1 cellular context compared by ENCODE assay signal in the genomic region with DNA sequence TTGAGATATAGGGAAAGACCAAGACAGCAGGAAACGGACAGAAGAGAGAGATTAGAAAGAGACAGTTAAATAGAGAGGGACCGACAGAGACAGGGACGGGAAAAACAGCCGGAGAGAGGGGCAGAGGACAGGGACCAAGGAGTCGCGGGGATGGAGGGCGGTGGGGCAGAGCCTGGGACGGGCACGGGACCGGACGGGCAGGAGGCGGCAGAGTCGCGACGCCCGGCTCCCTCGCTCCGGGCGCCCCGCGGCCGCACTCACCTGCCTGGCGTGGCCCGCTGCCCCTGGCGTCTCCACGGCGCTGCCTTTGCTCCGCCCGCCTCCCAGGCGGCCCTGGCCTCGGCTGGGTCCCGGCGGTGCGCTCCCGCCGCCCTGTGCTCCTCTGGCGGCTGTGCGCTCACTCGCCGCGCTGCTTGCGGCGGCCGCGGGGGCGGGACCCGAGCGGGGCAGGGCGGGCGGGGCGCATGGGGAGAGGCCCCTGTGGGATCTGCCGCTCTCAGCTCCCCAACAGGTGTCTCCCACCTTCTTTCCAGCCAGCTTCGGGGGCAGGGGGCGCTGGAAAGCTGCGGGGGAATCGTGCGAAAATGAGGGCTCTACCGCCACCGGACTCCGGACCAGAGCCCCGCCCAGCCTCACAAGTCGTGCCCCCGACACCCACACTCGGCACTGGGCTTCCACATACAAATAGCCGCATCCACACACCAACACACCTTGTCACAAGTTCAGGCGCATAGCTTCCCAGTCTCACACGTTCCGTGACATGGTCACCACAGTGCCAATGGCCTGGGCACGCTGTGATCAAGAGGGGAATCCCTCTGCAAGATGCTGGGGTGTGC.
TF ChIP-seq lines count a peak whose summit lies in the region.

A gene with protein sequence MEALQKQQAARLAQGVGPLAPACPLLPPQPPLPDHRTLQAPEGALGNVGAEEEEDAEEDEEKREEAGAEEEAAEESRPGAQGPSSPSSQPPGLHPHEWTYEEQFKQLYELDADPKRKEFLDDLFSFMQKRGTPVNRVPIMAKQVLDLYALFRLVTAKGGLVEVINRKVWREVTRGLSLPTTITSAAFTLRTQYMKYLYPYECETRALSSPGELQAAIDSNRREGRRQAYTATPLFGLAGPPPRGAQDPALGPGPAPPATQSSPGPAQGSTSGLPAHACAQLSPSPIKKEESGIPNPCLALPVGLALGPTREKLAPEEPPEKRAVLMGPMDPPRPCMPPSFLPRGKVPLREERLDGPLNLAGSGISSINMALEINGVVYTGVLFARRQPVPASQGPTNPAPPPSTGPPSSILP (minus strand): TSS at position 411 of the 836 bp plus-strand sequence. CDS start 1,052 bp downstream, outside the sequence.

TF ChIP-seq in GM12878, 131 proteins besides CTCF, POLR2A, EP300 and RAD21 (continued from another document):
- TF ChIP-seq, protein P1, sequence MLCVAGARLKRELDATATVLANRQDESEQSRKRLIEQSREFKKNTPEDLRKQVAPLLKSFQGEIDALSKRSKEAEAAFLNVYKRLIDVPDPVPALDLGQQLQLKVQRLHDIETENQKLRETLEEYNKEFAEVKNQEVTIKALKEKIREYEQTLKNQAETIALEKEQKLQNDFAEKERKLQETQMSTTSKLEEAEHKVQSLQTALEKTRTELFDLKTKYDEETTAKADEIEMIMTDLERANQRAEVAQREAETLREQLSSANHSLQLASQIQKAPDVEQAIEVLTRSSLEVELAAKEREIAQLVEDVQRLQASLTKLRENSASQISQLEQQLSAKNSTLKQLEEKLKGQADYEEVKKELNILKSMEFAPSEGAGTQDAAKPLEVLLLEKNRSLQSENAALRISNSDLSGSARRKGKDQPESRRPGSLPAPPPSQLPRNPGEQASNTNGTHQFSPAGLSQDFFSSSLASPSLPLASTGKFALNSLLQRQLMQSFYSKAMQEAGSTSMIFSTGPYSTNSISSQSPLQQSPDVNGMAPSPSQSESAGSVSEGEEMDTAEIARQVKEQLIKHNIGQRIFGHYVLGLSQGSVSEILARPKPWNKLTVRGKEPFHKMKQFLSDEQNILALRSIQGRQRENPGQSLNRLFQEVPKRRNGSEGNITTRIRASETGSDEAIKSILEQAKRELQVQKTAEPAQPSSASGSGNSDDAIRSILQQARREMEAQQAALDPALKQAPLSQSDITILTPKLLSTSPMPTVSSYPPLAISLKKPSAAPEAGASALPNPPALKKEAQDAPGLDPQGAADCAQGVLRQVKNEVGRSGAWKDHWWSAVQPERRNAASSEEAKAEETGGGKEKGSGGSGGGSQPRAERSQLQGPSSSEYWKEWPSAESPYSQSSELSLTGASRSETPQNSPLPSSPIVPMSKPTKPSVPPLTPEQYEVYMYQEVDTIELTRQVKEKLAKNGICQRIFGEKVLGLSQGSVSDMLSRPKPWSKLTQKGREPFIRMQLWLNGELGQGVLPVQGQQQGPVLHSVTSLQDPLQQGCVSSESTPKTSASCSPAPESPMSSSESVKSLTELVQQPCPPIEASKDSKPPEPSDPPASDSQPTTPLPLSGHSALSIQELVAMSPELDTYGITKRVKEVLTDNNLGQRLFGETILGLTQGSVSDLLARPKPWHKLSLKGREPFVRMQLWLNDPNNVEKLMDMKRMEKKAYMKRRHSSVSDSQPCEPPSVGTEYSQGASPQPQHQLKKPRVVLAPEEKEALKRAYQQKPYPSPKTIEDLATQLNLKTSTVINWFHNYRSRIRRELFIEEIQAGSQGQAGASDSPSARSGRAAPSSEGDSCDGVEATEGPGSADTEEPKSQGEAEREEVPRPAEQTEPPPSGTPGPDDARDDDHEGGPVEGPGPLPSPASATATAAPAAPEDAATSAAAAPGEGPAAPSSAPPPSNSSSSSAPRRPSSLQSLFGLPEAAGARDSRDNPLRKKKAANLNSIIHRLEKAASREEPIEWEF (IDR thresholded peaks at IDR 0.05; ENCODE audit: insufficient replicate concordance, low read depth, low read length), result no peak
- TF ChIP-seq BHLHE40 (IDR thresholded peaks at IDR 0.05; ENCODE audit: borderline replicate concordance in 1 of 2, low read depth in 2 of 2, low read length in 1 of 2), result 0 out of 4 replicates have a peak, but pooled peaks of 1 of the 2 experiments have one; percentile 8
- 0 out of 3 replicates have a peak, but pooled peaks of 1 of the 2 experiments have one; percentile 24 for TF ChIP-seq EGR1 (IDR thresholded peaks at IDR 0.05; ENCODE audit: borderline replicate concordance in 1 of 2, low read depth in 2 of 2, low read length in 2 of 2)
- TF ChIP-seq EZH2 (IDR thresholded peaks at IDR 0.05; ENCODE audit: borderline replicate concordance, control insufficient read depth, low read depth, low read length), result peak; percentile 29; the same call in 1 of the 2 replicates
